8 cellular contexts compared by ENCODE assay signal in genomic region chr17:50841949-50842354, GRCh38. TPM values are rescaled to one million over a fixed set of nuclear protein-coding genes. Genes with fewer than 3 reads are reported as not detected.
A peak's percentile ranks its signal among the peaks of the same experiment; 100 is the strongest.
DNase-seq lines count a peak whose midpoint lies in the region; ATAC-seq, FAIRE-seq and TF ChIP-seq lines count a peak whose summit lies in the region.

No MANE protein-coding gene starts in this region.

- 14 to 15% methylated on average over 8 of the region's 8 CpGs for WGBS in pancreas, 2 donors

- peak; percentile 92 for ATAC-seq in Panc1
- ATAC-seq in pancreas: peak; percentile 80 to 94 (median 91)

- no peak overlapping the region for H3K4me2 ChIP-seq in KMS-11

- H3K36me3 ChIP-seq in KMS-11 (ENCODE audit: insufficient read depth): no peaks in the 10 kb centered on the region
- no peaks in the 10 kb centered on the region for H3K36me3 ChIP-seq in Panc1 (ENCODE audit: control insufficient read depth, insufficient read depth, low read length)
- no peaks in the 10 kb centered on the region for H3K36me3 ChIP-seq in pancreas

- H4K20me1 ChIP-seq in KMS-11 (ENCODE audit: insufficient read depth): no peaks in the 10 kb centered on the region

- DNase-seq in DMS79 (lab: John Stamatoyannopoulos, UW) (peak; percentile 43), Panc1 (ENCODE audit: low read depth, low spot score) (no peak), foreskin melanocyte (peak; percentile 38), pancreas (peak; percentile 59 to 85 (median 76)), cortex of kidney (lab: John Stamatoyannopoulos, UW) (no peak), OCI-M2 (lab: John Stamatoyannopoulos, UW; ENCODE audit: unreplicated experiment) (no peak)
- peak; percentile 80 for DNase-seq in activated effector memory CD4-positive, alpha-beta T cell treated with anti-CD3 and anti-CD28 coated beads, Interleukin-2, amount 50 U/mL, for 16 hours

- intact Hi-C loops in Panc1 (cut with micrococcal nuclease; ENCODE audit: unreplicated experiment): loop anchor here (1.0 to 5.0 kb wide), 2 partner anchors 59 to 295 kb away; partner anchors contain the start of gene SPATA20
- intact Hi-C loops in pancreas (cut with DNase I): loop anchor here (5.0 to 10.0 kb wide), 3 partner anchors 60 to 297 kb away; partner anchors contain the start of gene SPATA20 (in 1 of the 3)

- H3K27me3 ChIP-seq in KMS-11 (ENCODE audit: insufficient read depth, low read depth) (no peaks in the 10 kb centered on the region), Panc1 (ENCODE audit: control insufficient read depth, insufficient read depth, low read length) (no peaks in the 10 kb centered on the region), pancreas (no peaks in the 10 kb centered on the region)

- H3K4me3 ChIP-seq in KMS-11 (IDR thresholded peaks at IDR 0.05; ENCODE audit: insufficient read depth, low read depth, low read length): no peak overlapping the region
- H3K4me3 ChIP-seq in Panc1 (ENCODE audit: low read depth in 2 of 2, low read length in 2 of 2): no peak overlapping the region
- H3K4me3 ChIP-seq in pancreas: no peak overlapping the region

- H3K9ac ChIP-seq in KMS-11: no peak overlapping the region

- BruUV-seq in Panc1 (replicated peaks; lab: Mats Ljungman, UMichigan): no TSS peak

- no peak for FAIRE-seq in pancreas (lab: Jason Lieb, UNC)

- H2AFZ ChIP-seq in KMS-11 (ENCODE audit: low read depth): no peak overlapping the region

- H3K79me2 ChIP-seq in KMS-11 (ENCODE audit: insufficient read depth, low read depth): no peaks in the 10 kb centered on the region

- no peaks in the 10 kb centered on the region for H3K4me1 ChIP-seq in KMS-11 (ENCODE audit: low read depth, poor library complexity, severe bottlenecking)
- no peaks in the 10 kb centered on the region for H3K4me1 ChIP-seq in Panc1 (ENCODE audit: control insufficient read depth, insufficient read depth, low read length)
- H3K4me1 ChIP-seq in pancreas: no peaks in the 10 kb centered on the region

- in situ Hi-C loops in Panc1 (cut with HindIII; ENCODE audit: low pct_unique_long_range_greater_than_20kb, low sequenced_read_pairs): no loop called here

- TF ChIP-seq CTCF in KMS-11 (conservative IDR thresholded peaks at IDR 0.05; ENCODE audit: low read depth, low read length): peak; percentile 74
- peak; percentile 89 for TF ChIP-seq CTCF in Panc1 (IDR thresholded peaks at IDR 0.05)
- peak; percentile 54 to 73 (median 64) for TF ChIP-seq CTCF in pancreas (IDR thresholded peaks at IDR 0.05)

- no peak overlapping the region for H3K27ac ChIP-seq in KMS-11
- no peak overlapping the region for H3K27ac ChIP-seq in Panc1 (ENCODE audit: low read length)
- no peak overlapping the region for H3K27ac ChIP-seq in pancreas

- H3K9me3 ChIP-seq in Panc1 (ENCODE audit: control insufficient read depth, insufficient read depth, low read depth, low read length) (no peaks in the 10 kb centered on the region), pancreas (no peaks in the 10 kb centered on the region)

- POLR2A ChIA-PET in Panc1 (lab: Charles Lee): interaction anchor here (0.7 to 1.1 kb wide), 2 partner anchors 24 to 59 kb away, joined by 3 to 8 read pairs; partner anchors contain the start of gene TOB1

- CTCF ChIA-PET in Panc1 (lab: Charles Lee): interaction anchor here (0.6 to 3.2 kb wide), 3 partner anchors 21 to 142 kb away, joined by 3 to 51 read pairs (median 3); no protein-coding TSS in a partner anchor

RNA-seq across cellular contexts. Expression of gene WFIKKN2, which starts 6.6 kb away (rescaled TPM):
- total RNA-seq in Panc1 (2021; ENCODE audit: unreplicated experiment) (0.05 TPM), pancreas (under 1 TPM; 0.09 to 0.19 (median 0.13) TPM)
- polyA plus RNA-seq in Panc1 (2012; ENCODE audit: insufficient read length): not detected
- under 1 TPM; 0.15 to 0.45 TPM for polyA plus RNA-seq in pancreas

RNA-seq across cellular contexts. Expression of gene TOB1, which starts 24.2 kb away (rescaled TPM):
- total RNA-seq in Panc1 (2021; ENCODE audit: unreplicated experiment) (117 TPM), pancreas (100 to 1,000 TPM in 3 of 6 donors, 10 to 100 TPM in 3; 65.9 to 157 (median 99.0) TPM)
- polyA plus RNA-seq in Panc1 (2012; ENCODE audit: insufficient read length): 82.6 TPM
- polyA plus RNA-seq in pancreas: 10 to 100 TPM; 33.1 to 45.8 TPM

Comparison
In these comparisons a context has a peak if more than half of its experiments do, and no peak if none do; other contexts are left out.
1. DNase-seq: peak in DMS79 (single experiment), activated effector memory CD4-positive, alpha-beta T cell treated with anti-CD3 and anti-CD28 coated beads, Interleukin-2, amount 50 U/mL, for 16 hours (single experiment), foreskin melanocyte (single experiment) and pancreas (6 of 6); none in Panc1 (single experiment), cortex of kidney (single experiment) and OCI-M2 (single experiment).
2. Peak in every context shown above with its lines, with median percentiles within 50 percentile points of each other: CTCF ChIP-seq.